In the genomic region with DNA sequence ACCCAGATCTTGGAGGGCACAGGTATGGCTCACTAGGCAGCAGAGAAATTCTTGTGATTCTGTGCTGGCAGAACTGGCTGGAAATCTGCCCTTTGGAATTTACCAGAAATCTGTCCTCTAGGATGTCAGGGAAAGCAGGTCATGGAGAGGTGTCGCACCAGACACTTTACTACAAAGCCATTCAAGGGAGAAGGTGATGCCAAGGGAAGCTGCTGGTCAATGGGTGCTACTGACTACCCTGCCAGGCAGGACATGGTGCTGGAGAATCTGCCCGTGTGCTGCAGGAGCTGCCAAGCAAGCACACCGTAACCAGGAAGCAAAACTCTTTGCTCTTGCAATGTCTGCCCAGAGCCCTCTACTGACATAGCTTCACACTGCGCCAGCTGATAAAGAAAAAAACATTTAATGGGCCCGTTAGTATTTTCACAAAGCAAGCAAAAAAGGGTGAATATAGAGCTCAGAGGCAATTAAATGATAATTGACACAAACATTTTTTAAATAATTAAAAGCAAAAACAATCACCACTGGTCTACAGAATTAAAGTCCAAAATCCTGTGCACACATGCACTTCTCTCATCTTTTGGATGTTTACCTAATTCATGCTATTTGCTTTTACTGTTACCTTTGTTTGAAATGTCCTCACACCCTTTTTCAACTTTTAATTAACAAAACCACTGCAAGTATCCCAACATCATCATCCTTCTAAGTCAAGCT, we compare ENCODE assay signal across 8 cellular contexts. TPM values are rescaled to one million over a fixed set of nuclear protein-coding genes. Genes with fewer than 3 reads are reported as not detected.
A peak's percentile ranks its signal among the peaks of the same experiment; 100 is the strongest.
DNase-seq lines count a peak whose midpoint lies in the region; ATAC-seq, FAIRE-seq and TF ChIP-seq lines count a peak whose summit lies in the region.

No MANE protein-coding gene starts in this region.

- TF ChIP-seq POLR2A in HepG2 (IDR thresholded peaks at IDR 0.05; ENCODE audit: insufficient read depth in 1 of 2, low read depth in 2 of 2, low read length in 2 of 2), result no peak

- no peaks in the 10 kb centered on the region for H3K36me3 ChIP-seq in HepG2 (replicated peaks in 1 of 2; ENCODE audit: control insufficient read depth in 1 of 2, insufficient read depth in 2 of 2, low read length in 2 of 2)

- H2AFZ ChIP-seq in HepG2 (ENCODE audit: low read length), result peak overlapping the region; percentile 86

- peaks cover 14% of the 10 kb centered on the region for H3K4me1 ChIP-seq in HepG2 (ENCODE audit: insufficient read depth, low read length)

- BruUV-seq in HepG2 (replicated peaks; lab: Mats Ljungman, UMichigan), result no TSS peak

- no peaks in the 10 kb centered on the region for H3K9me3 ChIP-seq in HepG2 (ENCODE audit: low read length)

- H3K27ac ChIP-seq in HepG2 (ENCODE audit: extremely low read length, insufficient read depth, low read length), result no peak overlapping the region

- peak overlapping the region; percentile 33; the same call in 1 of the 2 replicates for H3K9ac ChIP-seq in HepG2 (ENCODE audit: insufficient read depth, low read depth, low read length)

- peak; percentile 60 for TF ChIP-seq CTCF in HepG2 (CRISPR knock-in tag; IDR thresholded peaks at IDR 0.05)

- peak; percentile 67 for FAIRE-seq in GM18507 (lab: Jason Lieb, UNC)
- peak; percentile 34 for FAIRE-seq in HepG2 (lab: Jason Lieb, UNC)

- CTCF ChIA-PET in HepG2 (lab: Yijun Ruan, JAX; ENCODE audit: low intra/inter-chr PET ratio, low total read pairs), result no interaction called here

- DNase-seq in CD1c-positive myeloid dendritic cell (ENCODE audit: extremely low spot score) (peak; percentile 13), GM18507 (ENCODE audit: extremely low spot score, insufficient read length, low read depth) (peak; percentile 40), NCI-H446 treated with DMSO at 0.1 percent for 48 hours (lab: John Stamatoyannopoulos, UW) (peak; percentile 2), amniotic stem cell (lab: John Stamatoyannopoulos, UW) (peak; percentile 21), HepG2 (ENCODE audit: low spot score) (peak; percentile 43), NCI-H1417 treated with DMSO at 0.1 percent for 48 hours (lab: John Stamatoyannopoulos, UW) (no peak)

- 0 out of 2 replicates have a peak, but pooled peaks have one; percentile 19 for TF ChIP-seq RAD21 in HepG2 (CRISPR knock-in tag; IDR thresholded peaks at IDR 0.05)

- POLR2A ChIA-PET in HepG2 (lab: Yijun Ruan, JAX), result no interaction called here

- TF ChIP-seq EP300 in HepG2 (IDR thresholded peaks at IDR 0.05; ENCODE audit: low read depth in 2 of 2, low read length in 2 of 2), result no peak
- no peak for TF ChIP-seq EP300 in HepG2 (CRISPR knock-in tag; IDR thresholded peaks at IDR 0.05; ENCODE audit: borderline replicate concordance)

- no peaks in the 10 kb centered on the region for H4K20me1 ChIP-seq in HepG2 (ENCODE audit: insufficient read depth, low read length)

- in situ Hi-C loops in HepG2 (cut with HindIII; ENCODE audit: extremely low pct_ligation_motif_present, low pct_unique_long_range_greater_than_20kb), result no loop called here

- H3K4me2 ChIP-seq in HepG2 (ENCODE audit: low read depth, low read length), result peak overlapping the region; percentile 98

- intact Hi-C loops in HepG2 (cut with micrococcal nuclease; ENCODE audit: unreplicated experiment), result no loop called here

- WGBS in HepG2 (ENCODE audit: low lambda C conversion rate), result 0% methylated on average over 5 of the region's 5 CpGs

- no peaks in the 10 kb centered on the region for H3K79me2 ChIP-seq in HepG2 (ENCODE audit: insufficient read depth, low read length)

- peak overlapping the region; percentile 48 to 73 (median 50); a peak in 5 of 6 replicates for H3K4me3 ChIP-seq in HepG2 (replicated peaks in 1 of 3; ENCODE audit: insufficient read depth in 1 of 3, low read depth in 2 of 3, low read length in 3 of 3)

- H3K27me3 ChIP-seq in HepG2 (ENCODE audit: control insufficient read depth in 1 of 2, insufficient read depth in 2 of 2, low read length in 2 of 2), result peaks cover 0 to 3% of the 10 kb centered on the region in 2 experiments; a peak in 1 of 5 replicates

- ATAC-seq in HG03139 (IDR thresholded peaks at IDR 0.05; ENCODE audit: unreplicated experiment) (peak; percentile 81), HepG2 (peak; percentile 99), HG02763 (IDR thresholded peaks at IDR 0.05; ENCODE audit: unreplicated experiment) (no peak)

TF ChIP-seq in HepG2, 621 proteins besides CTCF, POLR2A, EP300 and RAD21 (continues in another document):
- TF ChIP-seq ZNF570 (CRISPR knock-in tag; IDR thresholded peaks at IDR 0.05; ENCODE audit: borderline replicate concordance) (no peak), STAG1 (CRISPR knock-in tag; IDR thresholded peaks at IDR 0.05) (peak; percentile 35), PRDM10 (CRISPR knock-in tag; IDR thresholded peaks at IDR 0.05; ENCODE audit: low read depth) (no peak), PRMT3 (CRISPR knock-in tag; IDR thresholded peaks at IDR 0.05; ENCODE audit: borderline replicate concordance, low read depth) (no peak), MIXL1 (CRISPR knock-in tag; IDR thresholded peaks at IDR 0.05) (no peak), RFX3 (CRISPR knock-in tag; IDR thresholded peaks at IDR 0.05) (0 out of 2 replicates have a peak, but pooled peaks have one; percentile 14)

RNA-seq across cellular contexts. Expression of gene FBXO28, which starts 7.2 kb away (rescaled TPM):
- 29.1 and 38.2 TPM in 2 replicates for total RNA-seq in HepG2 (2016; rRNA removed; fragmentation: Illumina TruSeq; extraction: Trizol)
- 3.6 and 4.3 TPM in 2 replicates for total RNA-seq in HepG2 (2016; cell fraction: cytosol; rRNA removed; fragmentation: Illumina TruSeq; extraction: Trizol; ENCODE audit: low read depth)
- 29.7 and 37.5 TPM in 2 replicates for total RNA-seq in HepG2 (2016; cell fraction: insoluble cytoplasmic fraction; rRNA removed; fragmentation: Illumina TruSeq; extraction: Trizol)
- 12.9 and 13.7 TPM in 2 replicates for total RNA-seq in HepG2 (2016; cell fraction: membrane; rRNA removed; fragmentation: Illumina TruSeq; extraction: Trizol)
- total RNA-seq in HepG2 (2016; cell fraction: nucleus; rRNA removed; fragmentation: Illumina TruSeq; extraction: Trizol), result 20.6 and 25.7 TPM in 2 replicates
- polyA plus RNA-seq in HepG2 (2011; rRNA removed), result 6.9 and 8.5 TPM in 2 replicates
- polyA plus RNA-seq in HepG2 (2011; cell fraction: cytosol; rRNA removed), result 5.0 and 5.6 TPM in 2 replicates
- 5.5 and 6.6 TPM in 2 replicates for polyA plus RNA-seq in HepG2 (2011; cell fraction: nucleus; rRNA removed)
- polyA plus RNA-seq in HepG2 (2012), result 7.4 and 8.5 TPM in 2 replicates
- 1.5 and 2.2 TPM in 2 replicates for polyA plus RNA-seq in HepG2 (2016; cell fraction: cytosol; fragmentation: Illumina TruSeq; extraction: Trizol; ENCODE audit: low read depth)
- polyA plus RNA-seq in HepG2 (2016; cell fraction: insoluble cytoplasmic fraction; fragmentation: Illumina TruSeq; extraction: Trizol; ENCODE audit: low read depth), result 25.0 and 28.7 TPM in 2 replicates
- 4.5 and 6.0 TPM in 2 replicates for polyA plus RNA-seq in HepG2 (2016; cell fraction: membrane; fragmentation: Illumina TruSeq; extraction: Trizol; ENCODE audit: low read depth)
- polyA plus RNA-seq in HepG2 (2016; cell fraction: nucleus; fragmentation: Illumina TruSeq; extraction: Trizol; ENCODE audit: insufficient read depth, low read depth), result 18.0 and 25.6 TPM in 2 replicates
- 9.9 and 23.9 TPM in 2 replicates for polyA minus RNA-seq in HepG2 (2011; rRNA and poly(A)+ RNA removed; ENCODE audit: low replicate concordance)
- 12.4 and 15.0 TPM in 2 replicates for polyA minus RNA-seq in HepG2 (2011; cell fraction: cytosol; rRNA and poly(A)+ RNA removed)
- 36.1 and 39.4 TPM in 2 replicates for polyA minus RNA-seq in HepG2 (2011; cell fraction: nucleus; rRNA and poly(A)+ RNA removed)
